Comparison of ENCODE assay signal across 26 cellular contexts in genomic region chr3:170107926-170108325, GRCh38.
DNase-seq lines count a peak whose midpoint lies in the region; ATAC-seq lines count a peak whose summit lies in the region.
"Had no signal": no experiment of that assay in that cellular context is flagged by ENCODE, and none has a peak within 500 bp of the region (broad histone marks: within the 10 kb centered on the region; RNA-seq: fewer than 3 reads in every experiment).

No MANE protein-coding gene starts in this region.

- H3K36me3 Mint-ChIP-seq in activated T-cell treated with anti-CD3 and anti-CD28 coated beads, Interleukin-2, amount 50 U/mL, for 24 hours (ENCODE audit: low read depth), result peaks cover 85% of the 10 kb centered on the region
- peaks cover 19 to 31% of the 10 kb centered on the region in 2 donors for H3K36me3 Mint-ChIP-seq in stimulated activated naive B cell treated with anti-CD40 and anti-IgM and Interleukin-4, amounts not matched to agents 10 μg/mL and 1 μg/mL and 100 μg/mL, for 72 hours
- peaks cover 10 to 73% (median 22%) of the 10 kb centered on the region in 3 donors for H3K36me3 Mint-ChIP-seq in naive thymus-derived CD8-positive, alpha-beta T cell

- no peak for DNase-seq in activated T-cell treated with anti-CD3 and anti-CD28 coated beads, Interleukin-2, amount 50 U/mL, for 24 hours
- no peak for DNase-seq in activated T-cell treated with anti-CD3 and anti-CD28 coated beads, Interleukin-2, amount 50 U/mL, for 48 hours
- peak; percentile 14 for DNase-seq in amniotic epithelial cell (ENCODE audit: low read depth)
- peak; percentile 57 for DNase-seq in fibroblast of peridontal ligament (ENCODE audit: extremely low read depth)
- no peak for DNase-seq in stimulated activated naive B cell treated with anti-CD40 and anti-IgM and Interleukin-4, amounts not matched to agents 10 μg/mL and 1 μg/mL and 100 μg/mL, for 72 hours
- no peak for DNase-seq in naive thymus-derived CD8-positive, alpha-beta T cell
- DNase-seq in HuH-7.5 (ENCODE audit: low spot score), result no peak
- DNase-seq: 8988T; activated CD4-positive, alpha-beta T cell treated with anti-CD3 and anti-CD28 coated beads for 4 hours; activated naive CD4-positive, alpha-beta T cell treated with anti-CD3 and anti-CD28 coated beads for 36 hours; anterior cingulate cortex; BE2C; caudate nucleus; COR-L47; esophagus squamous epithelium; GDM1; glutamatergic neuron; H9; midbrain; NCI-H146; RPMI8226; stimulated activated CD8-positive, alpha-beta memory T cell treated with anti-CD3 and anti-CD28 coated beads, Interleukin-4, amount 100 ng/mL, for 48 hours had no signal

- peaks cover 25% of the 10 kb centered on the region for H3K4me1 Mint-ChIP-seq in activated T-cell treated with anti-CD3 and anti-CD28 coated beads, Interleukin-2, amount 50 U/mL, for 24 hours (ENCODE audit: low read depth)
- peaks cover 8 to 10% of the 10 kb centered on the region in 2 donors for H3K4me1 Mint-ChIP-seq in stimulated activated naive B cell treated with anti-CD40 and anti-IgM and Interleukin-4, amounts not matched to agents 10 μg/mL and 1 μg/mL and 100 μg/mL, for 72 hours
- peaks cover 15 to 28% (median 23%) of the 10 kb centered on the region in 4 donors for H3K4me1 Mint-ChIP-seq in naive thymus-derived CD8-positive, alpha-beta T cell

- no peaks in the 10 kb centered on the region for H3K9me3 Mint-ChIP-seq in activated T-cell treated with anti-CD3 and anti-CD28 coated beads, Interleukin-2, amount 50 U/mL, for 24 hours
- H3K9me3 Mint-ChIP-seq in stimulated activated naive B cell treated with anti-CD40 and anti-IgM and Interleukin-4, amounts not matched to agents 10 μg/mL and 1 μg/mL and 100 μg/mL, for 72 hours, result no peaks in the 10 kb centered on the region
- no peaks in the 10 kb centered on the region for H3K9me3 Mint-ChIP-seq in naive thymus-derived CD8-positive, alpha-beta T cell
- H3K9me3 Mint-ChIP-seq: activated naive CD4-positive, alpha-beta T cell treated with anti-CD3 and anti-CD28 coated beads for 36 hours; activated T-helper 1 cell treated with anti-CD3 and anti-CD28 coated beads, Interleukin-12 subunit alpha, Interleukin-12 subunit beta, Interleukin-2, Interleukin-4 antibody, amounts not matched to agents 30 ng/mL and 10 ng/mL and 1 ng/mL, durations not matched to agents 14 hours and 24 hours and 36 hours; H9; natural killer cell treated with Interleukin-12 subunit alpha and Interleukin-12 subunit beta and Interleukin-15 and Interleukin-18, amount 100 ng/mL, for 72 hours; T-helper 1 cell treated with Interleukin-12 subunit alpha and Interleukin-12 subunit beta and Interleukin-4 antibody, amounts not matched to agents 30 μg/mL and 1 μg/mL, for 36 hours had no signal

- H3K27me3 Mint-ChIP-seq in activated T-cell treated with anti-CD3 and anti-CD28 coated beads, Interleukin-2, amount 50 U/mL, for 24 hours, result no peaks in the 10 kb centered on the region
- H3K27me3 Mint-ChIP-seq in stimulated activated naive B cell treated with anti-CD40 and anti-IgM and Interleukin-4, amounts not matched to agents 10 μg/mL and 1 μg/mL and 100 μg/mL, for 72 hours, result no peaks in the 10 kb centered on the region
- no peaks in the 10 kb centered on the region for H3K27me3 Mint-ChIP-seq in naive thymus-derived CD8-positive, alpha-beta T cell
- H3K27me3 Mint-ChIP-seq: natural killer cell treated with Interleukin-12 subunit alpha and Interleukin-12 subunit beta and Interleukin-15 and Interleukin-18, amount 100 ng/mL, for 72 hours had no signal

- POLR2A ChIA-PET in naive thymus-derived CD8-positive, alpha-beta T cell (lab: Charles Lee), result no interaction called here

- H3K4me3 Mint-ChIP-seq in activated T-cell treated with anti-CD3 and anti-CD28 coated beads, Interleukin-2, amount 50 U/mL, for 24 hours, result no peak overlapping the region
- H3K4me3 Mint-ChIP-seq in stimulated activated naive B cell treated with anti-CD40 and anti-IgM and Interleukin-4, amounts not matched to agents 10 μg/mL and 1 μg/mL and 100 μg/mL, for 72 hours, result no peak overlapping the region
- no peak overlapping the region for H3K4me3 Mint-ChIP-seq in naive thymus-derived CD8-positive, alpha-beta T cell
- H3K4me3 Mint-ChIP-seq: activated naive CD4-positive, alpha-beta T cell treated with anti-CD3 and anti-CD28 coated beads for 36 hours; activated T-helper 1 cell treated with anti-CD3 and anti-CD28 coated beads, Interleukin-12 subunit alpha, Interleukin-12 subunit beta, Interleukin-2, Interleukin-4 antibody, amounts not matched to agents 30 ng/mL and 10 ng/mL and 1 ng/mL, durations not matched to agents 14 hours and 24 hours and 36 hours; H9; natural killer cell treated with Interleukin-12 subunit alpha and Interleukin-12 subunit beta and Interleukin-15 and Interleukin-18, amount 100 ng/mL, for 72 hours; T-helper 1 cell treated with Interleukin-12 subunit alpha and Interleukin-12 subunit beta and Interleukin-4 antibody, amounts not matched to agents 30 μg/mL and 1 μg/mL, for 36 hours had no signal

- ATAC-seq in stimulated activated naive B cell treated with anti-CD40 and anti-IgM and Interleukin-4, amounts not matched to agents 10 μg/mL and 1 μg/mL and 100 μg/mL, for 72 hours (replicated peaks), result no peak
- ATAC-seq in naive thymus-derived CD8-positive, alpha-beta T cell, result no peak
- no peak for ATAC-seq in HG02763 (IDR thresholded peaks at IDR 0.05; ENCODE audit: unreplicated experiment)
- ATAC-seq: natural killer cell treated with Interleukin-12 subunit alpha and Interleukin-12 subunit beta and Interleukin-15 and Interleukin-18, amount 100 ng/mL, for 72 hours had no signal

- H3K27ac Mint-ChIP-seq in activated T-cell treated with anti-CD3 and anti-CD28 coated beads, Interleukin-2, amount 50 U/mL, for 24 hours, result peak overlapping the region; percentile 6
- peak overlapping the region; percentile 34 for H3K27ac Mint-ChIP-seq in stimulated activated naive B cell treated with anti-CD40 and anti-IgM and Interleukin-4, amounts not matched to agents 10 μg/mL and 1 μg/mL and 100 μg/mL, for 72 hours
- peak overlapping the region in 3 of 10 donors; percentile 6 to 81 (median 64) for H3K27ac Mint-ChIP-seq in naive thymus-derived CD8-positive, alpha-beta T cell
- H3K27ac Mint-ChIP-seq: activated naive CD4-positive, alpha-beta T cell treated with anti-CD3 and anti-CD28 coated beads for 36 hours; activated T-helper 1 cell treated with anti-CD3 and anti-CD28 coated beads, Interleukin-12 subunit alpha, Interleukin-12 subunit beta, Interleukin-2, Interleukin-4 antibody, amounts not matched to agents 30 ng/mL and 10 ng/mL and 1 ng/mL, durations not matched to agents 14 hours and 24 hours and 36 hours; natural killer cell treated with Interleukin-12 subunit alpha and Interleukin-12 subunit beta and Interleukin-15 and Interleukin-18, amount 100 ng/mL, for 72 hours; T-helper 1 cell treated with Interleukin-12 subunit alpha and Interleukin-12 subunit beta and Interleukin-4 antibody, amounts not matched to agents 30 μg/mL and 1 μg/mL, for 36 hours had no signal

Comparison
In these comparisons a context has a peak if more than half of its experiments do, and no peak if none do; other contexts are left out.
1. DNase-seq: peak in amniotic epithelial cell (single experiment) and fibroblast of peridontal ligament (single experiment); none in activated T-cell treated with anti-CD3 and anti-CD28 coated beads, Interleukin-2, amount 50 U/mL, for 24 hours (single experiment), activated T-cell treated with anti-CD3 and anti-CD28 coated beads, Interleukin-2, amount 50 U/mL, for 48 hours (0 of 2), stimulated activated naive B cell treated with anti-CD40 and anti-IgM and Interleukin-4, amounts not matched to agents 10 μg/mL and 1 μg/mL and 100 μg/mL, for 72 hours (single experiment), naive thymus-derived CD8-positive, alpha-beta T cell (0 of 10) and HuH-7.5 (single experiment).